22 cellular contexts compared by ENCODE assay signal in the genomic region with DNA sequence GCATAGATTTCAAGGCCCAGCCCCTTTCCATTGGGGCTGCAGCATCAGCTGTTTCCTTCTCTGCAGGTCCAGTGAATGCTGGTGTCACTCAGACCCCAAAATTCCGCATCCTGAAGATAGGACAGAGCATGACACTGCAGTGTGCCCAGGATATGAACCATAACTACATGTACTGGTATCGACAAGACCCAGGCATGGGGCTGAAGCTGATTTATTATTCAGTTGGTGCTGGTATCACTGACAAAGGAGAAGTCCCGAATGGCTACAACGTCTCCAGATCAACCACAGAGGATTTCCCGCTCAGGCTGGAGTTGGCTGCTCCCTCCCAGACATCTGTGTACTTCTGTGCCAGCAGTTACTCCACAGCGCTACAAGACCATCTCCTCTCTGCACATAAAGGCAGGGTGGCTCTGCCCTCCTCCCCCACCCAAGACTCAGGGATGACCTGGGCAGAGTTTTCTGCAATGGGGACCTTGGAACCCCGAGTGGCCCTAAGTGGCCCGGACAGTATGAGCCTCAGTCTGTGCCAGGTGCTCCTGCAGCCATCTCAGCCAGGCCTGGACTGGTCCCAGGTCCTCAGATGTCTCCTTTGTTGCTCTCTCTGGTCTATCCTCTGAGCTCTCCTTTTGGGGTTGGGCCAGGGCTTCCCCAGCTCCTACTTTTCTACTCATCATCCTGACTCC.
DNase-seq lines count a peak whose midpoint lies in the region; TF ChIP-seq lines count a peak whose summit lies in the region.
"Had no signal": no experiment of that assay in that cellular context is flagged by ENCODE, and none has a peak within 500 bp of the region (broad histone marks: within the 10 kb centered on the region; RNA-seq: fewer than 3 reads in every experiment).

No MANE protein-coding gene starts in this region.

- peak overlapping the region in 7 of 8 donors; percentile 6 to 55 (median 42) for H3K4me3 Mint-ChIP-seq in CD4-positive, alpha-beta memory T cell
- H3K4me3 Mint-ChIP-seq in Caco-2 (ENCODE audit: unreplicated experiment): no peak overlapping the region
- H3K4me3 Mint-ChIP-seq: activated CD8-positive, alpha-beta memory T cell treated with anti-CD3 and anti-CD28 coated beads, Interleukin-2, amount 10 ng/mL, durations not matched to agents 7 days and 5 days; mesothelial cell of epicardium; naive B cell; stimulated activated effector memory CD8-positive, alpha-beta T cell treated with anti-CD3 and anti-CD28 coated beads, Interleukin-12 subunit alpha, Interleukin-12 subunit beta, amount 100 ng/mL, for 72 hours had no signal

- no peak overlapping the region for H3K4me3 ChIP-seq in BLaER1 treated with 17β-estradiol and CSF1 and Interleukin-3, amounts not matched to agents 10 nM and 100 nM
- H3K4me3 ChIP-seq in CD4-positive, alpha-beta memory T cell (ENCODE audit: low read length in 2 of 2): no peak overlapping the region
- H3K4me3 ChIP-seq in Caco-2 (ENCODE audit: low read depth, low read length): no peak overlapping the region
- H3K4me3 ChIP-seq: psoas muscle, sigmoid colon had no signal

- no peaks in the 10 kb centered on the region for H4K20me1 ChIP-seq in BLaER1 treated with 17β-estradiol and CSF1 and Interleukin-3, amounts not matched to agents 10 nM and 100 nM

- no peaks in the 10 kb centered on the region for H3K9me3 Mint-ChIP-seq in CD4-positive, alpha-beta memory T cell
- no peaks in the 10 kb centered on the region for H3K9me3 Mint-ChIP-seq in Caco-2 (ENCODE audit: unreplicated experiment)
- H3K9me3 Mint-ChIP-seq: activated T-helper 2 cell treated with anti-CD3 and anti-CD28 coated beads, Interferon-gamma antibody, Interleukin-2, Interleukin-4, amounts not matched to agents 10 μg/mL and 5 μg/mL and 100 μg/mL, durations not matched to agents 14 hours and 24 hours and 36 hours; CD14-positive monocyte; mesothelial cell of epicardium; naive B cell; stimulated activated effector memory CD8-positive, alpha-beta T cell treated with anti-CD3 and anti-CD28 coated beads, Interleukin-12 subunit alpha, Interleukin-12 subunit beta, amount 100 ng/mL, for 72 hours had no signal

- H3K27me3 Mint-ChIP-seq in CD4-positive, alpha-beta memory T cell: no peaks in the 10 kb centered on the region
- peaks cover 34% of the 10 kb centered on the region for H3K27me3 Mint-ChIP-seq in Caco-2 (ENCODE audit: insufficient read depth, unreplicated experiment)
- H3K27me3 Mint-ChIP-seq: activated CD8-positive, alpha-beta memory T cell treated with anti-CD3 and anti-CD28 coated beads, Interleukin-2, amount 10 ng/mL, durations not matched to agents 7 days and 5 days had no signal

- H3K9me3 ChIP-seq in BLaER1 treated with 17β-estradiol and CSF1 and Interleukin-3, amounts not matched to agents 10 nM and 100 nM (replicated peaks in 1 of 11): peaks cover 0 to 8% (median 0%) of the 10 kb centered on the region in 11 experiments; a peak in 2 of 22 replicates
- no peaks in the 10 kb centered on the region for H3K9me3 ChIP-seq in CD4-positive, alpha-beta memory T cell (ENCODE audit: control insufficient read depth in 1 of 2, low read length in 2 of 2)
- H3K9me3 ChIP-seq in Caco-2: no peaks in the 10 kb centered on the region
- H3K9me3 ChIP-seq: psoas muscle, sigmoid colon had no signal

- no TSS peak for BruUV-seq in Caco-2 (replicated peaks; lab: Mats Ljungman, UMichigan)

- H3K9ac ChIP-seq in BLaER1 treated with 17β-estradiol and CSF1 and Interleukin-3, amounts not matched to agents 10 nM and 100 nM: no peak overlapping the region

- H3K27me3 ChIP-seq in BLaER1 treated with 17β-estradiol and CSF1 and Interleukin-3, amounts not matched to agents 10 nM and 100 nM: no peaks in the 10 kb centered on the region
- H3K27me3 ChIP-seq in CD4-positive, alpha-beta memory T cell (ENCODE audit: insufficient read depth, low read length): no peaks in the 10 kb centered on the region
- H3K27me3 ChIP-seq in Caco-2 (replicated peaks; ENCODE audit: control insufficient read depth, insufficient read depth, low read length): no peaks in the 10 kb centered on the region
- H3K27me3 ChIP-seq: sigmoid colon had no signal

- POLR2A ChIA-PET in CD4-positive, alpha-beta memory T cell (lab: Charles Lee; ENCODE audit: partially characterized antibody): interaction anchor here (0.6 to 1.7 kb wide), 5 partner anchors 7 to 330 kb away, joined by 3 to 8 read pairs (median 3); no protein-coding TSS in a partner anchor
- POLR2A ChIA-PET in Caco-2 (lab: Charles Lee): no interaction called here

- H3K27ac Mint-ChIP-seq in CD4-positive, alpha-beta memory T cell: no peak overlapping the region
- no peak overlapping the region for H3K27ac Mint-ChIP-seq in Caco-2 (ENCODE audit: unreplicated experiment)
- H3K27ac Mint-ChIP-seq: activated CD8-positive, alpha-beta memory T cell treated with anti-CD3 and anti-CD28 coated beads, Interleukin-2, amount 10 ng/mL, durations not matched to agents 7 days and 5 days; activated T-helper 2 cell treated with anti-CD3 and anti-CD28 coated beads, Interferon-gamma antibody, Interleukin-2, Interleukin-4, amounts not matched to agents 10 μg/mL and 5 μg/mL and 100 μg/mL, durations not matched to agents 14 hours and 24 hours and 36 hours; mesothelial cell of epicardium; naive B cell; stimulated activated effector memory CD8-positive, alpha-beta T cell treated with anti-CD3 and anti-CD28 coated beads, Interleukin-12 subunit alpha, Interleukin-12 subunit beta, amount 100 ng/mL, for 72 hours had no signal

- no peak for TF ChIP-seq POLR2A in erythroblast (IDR thresholded peaks at IDR 0.05; ENCODE audit: low read length)

- peaks cover 27 to 72% (median 51%) of the 10 kb centered on the region in 4 donors for H3K4me1 Mint-ChIP-seq in CD4-positive, alpha-beta memory T cell
- no peaks in the 10 kb centered on the region for H3K4me1 Mint-ChIP-seq in Caco-2 (ENCODE audit: low read depth, unreplicated experiment)
- H3K4me1 Mint-ChIP-seq: mesothelial cell of epicardium; stimulated activated effector memory CD8-positive, alpha-beta T cell treated with anti-CD3 and anti-CD28 coated beads, Interleukin-12 subunit alpha, Interleukin-12 subunit beta, amount 100 ng/mL, for 72 hours had no signal

- intact Hi-C loops in CD4-positive, alpha-beta memory T cell (cut with micrococcal nuclease): no loop called here
- intact Hi-C loops in Caco-2 (cut with micrococcal nuclease; ENCODE audit: unreplicated experiment): no loop called here

- peaks cover 0 to 4% of the 10 kb centered on the region in 2 donors for H3K36me3 Mint-ChIP-seq in CD4-positive, alpha-beta memory T cell
- no peaks in the 10 kb centered on the region for H3K36me3 Mint-ChIP-seq in Caco-2 (ENCODE audit: insufficient read depth, unreplicated experiment)
- H3K36me3 Mint-ChIP-seq: activated CD8-positive, alpha-beta memory T cell treated with anti-CD3 and anti-CD28 coated beads, Interleukin-2, amount 10 ng/mL, durations not matched to agents 7 days and 5 days; mesothelial cell of epicardium; naive B cell; stimulated activated effector memory CD8-positive, alpha-beta T cell treated with anti-CD3 and anti-CD28 coated beads, Interleukin-12 subunit alpha, Interleukin-12 subunit beta, amount 100 ng/mL, for 72 hours had no signal

- no peak for TF ChIP-seq CTCF in Caco-2 (IDR thresholded peaks at IDR 0.05; ENCODE audit: insufficient read depth in 1 of 2, low read depth in 1 of 2, low read length in 1 of 2, severe bottlenecking in 1 of 2, unreplicated experiment in 1 of 2)

- H3K27ac ChIP-seq in BLaER1 treated with 17β-estradiol and CSF1 and Interleukin-3, amounts not matched to agents 10 nM and 100 nM: peak overlapping the region in 7 of 11 experiments; percentile 7 to 48 (median 28); a peak in 8 of 22 replicates
- H3K27ac ChIP-seq in CD4-positive, alpha-beta memory T cell (ENCODE audit: low read depth, low read length): no peak overlapping the region
- H3K27ac ChIP-seq: psoas muscle, sigmoid colon had no signal

- CTCF ChIA-PET in CD4-positive, alpha-beta memory T cell (lab: Charles Lee; ENCODE audit: partially characterized antibody): interaction anchor here (1.6 to 25.5 kb wide), 3 partner anchors 4 to 30 kb away, joined by 4 to 775 read pairs (median 775); no protein-coding TSS in a partner anchor
- CTCF ChIA-PET in Caco-2 (lab: Charles Lee): interaction anchor here (0.7 kb wide), 1 partner anchor 109 kb away, joined by 3 read pairs; no protein-coding TSS in a partner anchor

- peak overlapping the region; percentile 45 to 71 (median 63) for H3K4me2 ChIP-seq in BLaER1 treated with 17β-estradiol and CSF1 and Interleukin-3, amounts not matched to agents 10 nM and 100 nM

- H3K4me1 ChIP-seq in BLaER1 treated with 17β-estradiol and CSF1 and Interleukin-3, amounts not matched to agents 10 nM and 100 nM: peaks cover 26 to 58% (median 50%) of the 10 kb centered on the region in 10 experiments
- H3K4me1 ChIP-seq in CD4-positive, alpha-beta memory T cell (ENCODE audit: insufficient read depth, low read length): peaks cover 32% of the 10 kb centered on the region
- H3K4me1 ChIP-seq in Caco-2: no peaks in the 10 kb centered on the region
- H3K4me1 ChIP-seq: psoas muscle, sigmoid colon had no signal

- no peak for DNase-seq in CD4-positive, alpha-beta memory T cell
- peak; percentile 74 for DNase-seq in MV-4-11 (lab: John Stamatoyannopoulos, UW)
- DNase-seq in erythroblast (lab: John Stamatoyannopoulos, UW): peak; percentile 44 to 84
- no peak for DNase-seq in DMS53 (lab: John Stamatoyannopoulos, UW)
- DNase-seq in DMS114 treated with DMSO at 0.1 percent for 48 hours (lab: John Stamatoyannopoulos, UW; ENCODE audit: unreplicated experiment): no peak
- DNase-seq in Caco-2: no peak
- DNase-seq: activated CD8-positive, alpha-beta memory T cell treated with anti-CD3 and anti-CD28 coated beads, Interleukin-2, amount 10 ng/mL, durations not matched to agents 7 days and 5 days; DMS153; MM.1S; naive B cell; NCI-H1417 treated with DMSO at 0.1 percent for 48 hours; NCI-H2081 treated with DMSO at 0.1 percent for 48 hours; NCI-H748 treated with DMSO at 0.1 percent for 48 hours; occipital lobe; psoas muscle; sigmoid colon; stimulated activated CD4-positive, alpha-beta T cell treated with anti-CD3 and anti-CD28 coated beads, Interleukin-4, amount 100 ng/mL, for 24 hours had no signal

- H3K36me3 ChIP-seq in BLaER1 treated with 17β-estradiol and CSF1 and Interleukin-3, amounts not matched to agents 10 nM and 100 nM: no peaks in the 10 kb centered on the region
- H3K36me3 ChIP-seq in CD4-positive, alpha-beta memory T cell (ENCODE audit: insufficient read depth, low read length): no peaks in the 10 kb centered on the region
- no peaks in the 10 kb centered on the region for H3K36me3 ChIP-seq in Caco-2 (ENCODE audit: control insufficient read depth, insufficient read depth, low read length)
- H3K36me3 ChIP-seq: sigmoid colon had no signal

Comparison
In these comparisons a context has a peak if more than half of its experiments do, and no peak if none do; other contexts are left out.
1. DNase-seq: peak in MV-4-11 (single experiment) and erythroblast (2 of 2); none in CD4-positive, alpha-beta memory T cell (0 of 5), DMS53 (single experiment), DMS114 treated with DMSO at 0.1 percent for 48 hours (single experiment) and Caco-2 (0 of 2).